Comparison of ENCODE assay signal across 20 cellular contexts in the genomic region with DNA sequence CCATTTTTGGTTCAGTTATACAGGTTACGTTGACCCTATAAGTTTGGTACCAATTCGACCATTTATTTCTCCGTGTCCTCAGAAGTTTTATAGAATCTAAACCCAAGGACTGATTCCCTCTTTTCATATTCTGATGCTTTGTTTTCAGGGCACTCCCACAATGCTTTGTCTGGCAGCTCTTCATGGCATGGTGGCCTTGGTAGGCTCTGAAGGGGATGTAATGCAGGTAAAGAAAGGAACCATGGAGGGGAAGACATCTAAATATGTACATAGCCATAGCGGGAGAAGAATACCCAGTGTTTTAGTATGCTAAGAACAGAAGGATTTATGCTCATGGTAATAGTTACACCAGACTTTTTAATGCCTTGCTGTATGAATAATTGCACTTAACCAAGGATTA.
"Had no signal": no experiment of that assay in that cellular context is flagged by ENCODE, and none has a peak within 500 bp of the region (broad histone marks: within the 10 kb centered on the region; RNA-seq: fewer than 3 reads in every experiment).

No MANE protein-coding gene starts in this region.

- H3K27me3 ChIP-seq: dorsolateral prefrontal cortex, heart left ventricle, right lobe of liver, tibial artery, upper lobe of right lung, vagina had no signal

- H3K27ac ChIP-seq: dorsolateral prefrontal cortex, heart left ventricle, parathyroid adenoma, psoas muscle, right lobe of liver, tibial artery, upper lobe of right lung, vagina had no signal

- H3K4me3 ChIP-seq: dorsolateral prefrontal cortex, heart left ventricle, psoas muscle, right lobe of liver, tibial artery, upper lobe of right lung, vagina had no signal

- DNase-seq: cortex of kidney; dorsolateral prefrontal cortex; effector CD8-positive, alpha-beta T cell; foreskin melanocyte; heart left ventricle; hippocampal formation; kidney glomerular epithelial cell; mesendoderm; naive B cell; psoas muscle; retina; right lobe of liver; stimulated activated CD4-positive, alpha-beta T cell treated with anti-CD3 and anti-CD28 coated beads, Interleukin-4, amount 100 ng/mL, for 1 hour; stimulated activated CD8-positive, alpha-beta memory T cell treated with anti-CD3 and anti-CD28 coated beads, Interleukin-4, amount 100 ng/mL, for 48 hours; stimulated activated naive CD8-positive, alpha-beta T cell treated with anti-CD3 and anti-CD28 coated beads, Interleukin-15, Interleukin-2, amounts not matched to agents 100 U/mL and 50 U/mL, for 24 hours; tibial artery; upper lobe of right lung had no signal

- FAIRE-seq: islet of Langerhans had no signal

- H3K9ac ChIP-seq: parathyroid adenoma had no signal

- H3K79me2 ChIP-seq: parathyroid adenoma had no signal

- H3K9me3 ChIP-seq: heart left ventricle, psoas muscle, right lobe of liver, tibial artery, upper lobe of right lung, vagina had no signal

- H2AFZ ChIP-seq: parathyroid adenoma had no signal

- H3K4me1 ChIP-seq: heart left ventricle, parathyroid adenoma, psoas muscle, right lobe of liver, upper lobe of right lung had no signal
